30 cellular contexts compared by ENCODE assay signal in genomic region chr19:29574518-29574917, GRCh38. TPM values are rescaled to one million over a fixed set of nuclear protein-coding genes. Genes with fewer than 3 reads are reported as not detected.
"Had no signal": no experiment of that assay in that cellular context is flagged by ENCODE, and none has a peak within 500 bp of the region (broad histone marks: within the 10 kb centered on the region; RNA-seq: fewer than 3 reads in every experiment).

No MANE protein-coding gene starts in this region.

- DNase-seq: activated CD4-positive, alpha-beta T cell treated with anti-CD3 and anti-CD28 coated beads, Interleukin-2, amount 10 ng/mL, durations not matched to agents 7 days and 5 days; activated CD4-positive, alpha-beta T cell treated with anti-CD3 and anti-CD28 coated beads, Interleukin-2, amount 50 U/mL, for 48 hours; activated CD8-positive, alpha-beta T cell treated with anti-CD3 and anti-CD28 coated beads, Interleukin-2, amount 10 ng/mL, durations not matched to agents 7 days and 5 days; activated effector memory CD4-positive, alpha-beta T cell treated with Interleukin-2 at 50 U/mL for 16 hours; activated naive CD4-positive, alpha-beta T cell treated with anti-CD3 and anti-CD28 coated beads, Interleukin-2, amount 10 ng/mL, durations not matched to agents 7 days and 5 days; activated naive CD8-positive, alpha-beta T cell treated with anti-CD3 and anti-CD28 coated beads for 36 hours; amniotic stem cell; aorta; brain microvascular endothelial cell; central memory CD4-positive, alpha-beta T cell; Karpas-422; KBM-7; NCI-H1105 treated with DMSO at 0.1 percent for 48 hours; NCI-H1436; NCI-H1694; NCI-H1930; NCI-H2081 treated with DMSO at 0.1 percent for 48 hours; NCI-H2227 treated with DMSO at 0.1 percent for 48 hours; NCI-H446; NCI-H510A treated with DMSO at 0.1 percent for 48 hours; NCI-H526 treated with DMSO at 0.1 percent for 48 hours; NCI-H774; SHP77; SJCRH30; T1000 had no signal

- H3K36me3 Mint-ChIP-seq: activated naive CD4-positive, alpha-beta T cell treated with anti-CD3 and anti-CD28 coated beads, Interleukin-2, amount 10 ng/mL, durations not matched to agents 7 days and 5 days; activated naive CD8-positive, alpha-beta T cell treated with anti-CD3 and anti-CD28 coated beads for 36 hours had no signal

- ATAC-seq: activated CD8-positive, alpha-beta T cell treated with anti-CD3 and anti-CD28 coated beads, Interleukin-2, amount 10 ng/mL, durations not matched to agents 7 days and 5 days; Panc1 had no signal

- H3K27ac Mint-ChIP-seq: activated CD4-positive, alpha-beta T cell treated with anti-CD3 and anti-CD28 coated beads, Interleukin-2, amount 10 ng/mL, durations not matched to agents 7 days and 5 days; activated CD8-positive, alpha-beta T cell treated with anti-CD3 and anti-CD28 coated beads, Interleukin-2, amount 10 ng/mL, durations not matched to agents 7 days and 5 days; activated naive CD4-positive, alpha-beta T cell treated with anti-CD3 and anti-CD28 coated beads, Interleukin-2, amount 10 ng/mL, durations not matched to agents 7 days and 5 days; activated naive CD8-positive, alpha-beta T cell treated with anti-CD3 and anti-CD28 coated beads for 36 hours had no signal

- H3K9me3 Mint-ChIP-seq: activated naive CD4-positive, alpha-beta T cell treated with anti-CD3 and anti-CD28 coated beads, Interleukin-2, amount 10 ng/mL, durations not matched to agents 7 days and 5 days; activated naive CD8-positive, alpha-beta T cell treated with anti-CD3 and anti-CD28 coated beads for 36 hours had no signal

RNA-seq across cellular contexts. Expression of gene VSTM2B, which starts 48.7 kb away (rescaled TPM):
- total RNA-seq: activated CD4-positive, alpha-beta T cell treated with anti-CD3 and anti-CD28 coated beads, Interleukin-2, amount 10 ng/mL, durations not matched to agents 7 days and 5 days; activated CD8-positive, alpha-beta T cell treated with anti-CD3 and anti-CD28 coated beads, Interleukin-2, amount 10 ng/mL, durations not matched to agents 7 days and 5 days; activated naive CD8-positive, alpha-beta T cell treated with anti-CD3 and anti-CD28 coated beads for 36 hours; aorta; MCF 10A; RPMI7951; SJCRH30; T-helper 1 cell treated with Interleukin-12 subunit alpha and Interleukin-12 subunit beta and Interleukin-4 antibody, amounts not matched to agents 30 ng/mL and 1 ng/mL, for 36 hours; T-helper 2 cell treated with Interferon-gamma antibody and Interleukin-4, amounts not matched to agents 100 ng/mL and 5 ng/mL, for 36 hours had no signal
